13 cellular contexts compared by ENCODE assay signal in the genomic region with DNA sequence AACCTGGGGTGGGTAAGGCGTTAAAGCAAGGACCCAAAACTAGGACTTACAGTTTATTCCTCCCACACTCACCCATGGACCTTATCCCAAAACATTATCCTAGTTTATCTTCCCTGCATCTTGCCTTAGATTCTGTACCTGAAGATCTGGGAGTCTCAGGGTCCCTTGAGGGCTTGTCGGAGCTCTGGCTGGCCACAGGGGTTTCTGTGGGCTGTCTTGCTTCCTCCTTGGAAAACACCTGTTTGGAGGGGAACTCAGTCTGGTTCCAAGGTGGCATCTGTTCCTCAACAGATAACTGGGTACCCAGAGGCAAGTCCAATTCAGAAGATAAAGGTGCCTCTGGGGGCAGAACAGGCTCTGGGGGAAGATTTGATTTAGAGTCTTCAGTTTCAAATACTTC. TPM values are rescaled to one million over a fixed set of nuclear protein-coding genes. Genes with fewer than 3 reads are reported as not detected.
A peak's percentile ranks its signal among the peaks of the same experiment; 100 is the strongest.
DNase-seq lines count a peak whose midpoint lies in the region; ATAC-seq and TF ChIP-seq lines count a peak whose summit lies in the region.
"Had no signal": no experiment of that assay in that cellular context is flagged by ENCODE, and none has a peak within 500 bp of the region (broad histone marks: within the 10 kb centered on the region; RNA-seq: fewer than 3 reads in every experiment).

No MANE protein-coding gene starts in this region.

- H3K27ac Mint-ChIP-seq in MCF 10A (ENCODE audit: low read depth, unreplicated experiment) (peak overlapping the region; percentile 90), glutamatergic neuron (ENCODE audit: unreplicated experiment) (no peak overlapping the region)
- H3K27ac Mint-ChIP-seq in activated naive CD8-positive, alpha-beta T cell treated with anti-CD3 and anti-CD28 coated beads for 36 hours: no peak overlapping the region
- no peak overlapping the region for H3K27ac Mint-ChIP-seq in stimulated activated memory B cell treated with anti-CD40 and anti-IgM and Interleukin-4, amounts not matched to agents 10 μg/mL and 1 μg/mL and 100 μg/mL, for 72 hours
- H3K27ac Mint-ChIP-seq: activated B cell treated with CpG ODN at 0.5 μM for 24 hours had no signal

- no peak for ATAC-seq in stimulated activated memory B cell treated with anti-CD40 and anti-IgM and Interleukin-4, amounts not matched to agents 10 μg/mL and 1 μg/mL and 100 μg/mL, for 72 hours
- ATAC-seq: mucosa of descending colon had no signal

- H3K9me3 ChIP-seq in mammary epithelial cell (replicated peaks; ENCODE audit: insufficient read depth, low read length) (no peaks in the 10 kb centered on the region), Karpas-422 (ENCODE audit: low read length) (no peaks in the 10 kb centered on the region)
- H3K9me3 ChIP-seq: mucosa of descending colon, prostate gland had no signal

- no peaks in the 10 kb centered on the region for H3K9me2 ChIP-seq in Karpas-422 (replicated peaks; ENCODE audit: insufficient read depth, low read length)

- WGBS in mammary epithelial cell (ENCODE audit: low coverage, missing lambda C conversion rate): 74% methylated on average over 2 of the region's 2 CpGs

- H3K36me3 Mint-ChIP-seq in MCF 10A (ENCODE audit: insufficient read depth, unreplicated experiment) (peaks cover 19% of the 10 kb centered on the region), glutamatergic neuron (ENCODE audit: unreplicated experiment) (no peaks in the 10 kb centered on the region)
- H3K36me3 Mint-ChIP-seq in activated naive CD8-positive, alpha-beta T cell treated with anti-CD3 and anti-CD28 coated beads for 36 hours: peaks cover 23% of the 10 kb centered on the region
- peaks cover 6% of the 10 kb centered on the region for H3K36me3 Mint-ChIP-seq in stimulated activated memory B cell treated with anti-CD40 and anti-IgM and Interleukin-4, amounts not matched to agents 10 μg/mL and 1 μg/mL and 100 μg/mL, for 72 hours

- peaks cover 36% of the 10 kb centered on the region for H3K79me2 ChIP-seq in mammary epithelial cell (ENCODE audit: insufficient read depth, low read length)
- peaks cover 43% of the 10 kb centered on the region for H3K79me2 ChIP-seq in Karpas-422 (ENCODE audit: low read length)

- H4K20me1 ChIP-seq in mammary epithelial cell (ENCODE audit: insufficient read depth, low read length): no peaks in the 10 kb centered on the region
- peaks cover 6% of the 10 kb centered on the region; the same call in 1 of the 2 replicates for H4K20me1 ChIP-seq in Karpas-422 (ENCODE audit: insufficient read depth, low read depth, low read length)

- H3K27ac ChIP-seq in mammary epithelial cell (ENCODE audit: insufficient read depth, low read depth, low read length) (no peak overlapping the region), Karpas-422 (ENCODE audit: low read length) (peak overlapping the region; percentile 86)
- H3K27ac ChIP-seq: prostate gland had no signal

- H3K4me1 ChIP-seq in mammary epithelial cell (ENCODE audit: insufficient read depth, low read length) (peaks cover 20% of the 10 kb centered on the region), Karpas-422 (ENCODE audit: low read length) (peaks cover 51% of the 10 kb centered on the region)

- POLR2A ChIA-PET in MCF 10A (lab: Yijun Ruan, JAX): interaction anchor here (1.7 to 7.9 kb wide), 2 partner anchors 18 to 24 kb away, joined by 6 to 130 read pairs; a partner anchor contains a TSS

- CTCF ChIA-PET in MCF 10A (lab: Yijun Ruan, JAX): interaction anchor here (0.6 to 4.3 kb wide), 4 partner anchors 10 to 182 kb away, joined by 4 to 40 read pairs (median 10); no protein-coding TSS in a partner anchor
- CTCF ChIA-PET in mammary epithelial cell (lab: Charles Lee; ENCODE audit: low non-redundant PET): no interaction called here

- DNase-seq in MCF 10A (ENCODE audit: unreplicated experiment) (no peak), mammary epithelial cell (no peak), Karpas-422 (no peak), glomerular visceral epithelial cell (ENCODE audit: extremely low spot score) (no peak), glutamatergic neuron (no peak), ecto neural progenitor cell (ENCODE audit: low spot score) (no peak)
- DNase-seq in activated naive CD8-positive, alpha-beta T cell treated with anti-CD3 and anti-CD28 coated beads for 36 hours: no peak
- DNase-seq: activated B cell treated with CpG ODN at 0.5 μM for 24 hours; AML-193; mucosa of descending colon; NK-92 treated with Interleukin-12 subunit alpha and Interleukin-12 subunit beta, amount 100 ng/mL, for 24 hours had no signal

- dilution Hi-C loops in mammary epithelial cell (cut with HindIII; ENCODE audit: low sequenced_read_pairs): no loop called here

- H3K4me3 ChIP-seq in mammary epithelial cell (replicated peaks in 1 of 3; ENCODE audit: insufficient read depth in 1 of 3, low read depth in 2 of 3, low read length in 3 of 3) (no peak overlapping the region), Karpas-422 (ENCODE audit: low read length) (peak overlapping the region; percentile 88; the same call in 1 of the 2 replicates)
- H3K4me3 ChIP-seq: mucosa of descending colon, prostate gland had no signal

- H3K27me3 Mint-ChIP-seq in MCF 10A (ENCODE audit: insufficient read depth, unreplicated experiment): no peaks in the 10 kb centered on the region
- H3K27me3 Mint-ChIP-seq in activated naive CD8-positive, alpha-beta T cell treated with anti-CD3 and anti-CD28 coated beads for 36 hours: no peaks in the 10 kb centered on the region
- no peaks in the 10 kb centered on the region for H3K27me3 Mint-ChIP-seq in stimulated activated memory B cell treated with anti-CD40 and anti-IgM and Interleukin-4, amounts not matched to agents 10 μg/mL and 1 μg/mL and 100 μg/mL, for 72 hours
- H3K27me3 Mint-ChIP-seq in glutamatergic neuron (ENCODE audit: unreplicated experiment): peaks cover 15% of the 10 kb centered on the region
- H3K27me3 Mint-ChIP-seq: activated B cell treated with CpG ODN at 0.5 μM for 24 hours had no signal

- H2AFZ ChIP-seq in mammary epithelial cell (ENCODE audit: low read depth, low read length) (no peak overlapping the region), Karpas-422 (ENCODE audit: low read length) (no peak overlapping the region)

- intact Hi-C loops in MCF 10A (cut with micrococcal nuclease): no loop called here
- intact Hi-C loops in mammary epithelial cell (cut with micrococcal nuclease): no loop called here

- H3K4me2 ChIP-seq in mammary epithelial cell (ENCODE audit: insufficient read depth, low read depth, low read length) (no peak overlapping the region), Karpas-422 (ENCODE audit: low read depth, low read length, poor library complexity, severe bottlenecking) (peak overlapping the region; percentile 89)

- H3K9ac ChIP-seq in mammary epithelial cell (ENCODE audit: insufficient read depth, low read length) (no peak overlapping the region), Karpas-422 (ENCODE audit: low read length) (peak overlapping the region; percentile 88)

- H3K27me3 ChIP-seq in mammary epithelial cell (ENCODE audit: insufficient read depth, low read length) (no peaks in the 10 kb centered on the region), Karpas-422 (ENCODE audit: low read length) (no peaks in the 10 kb centered on the region)

- peaks cover 29% of the 10 kb centered on the region for H3K4me1 Mint-ChIP-seq in MCF 10A (ENCODE audit: insufficient read depth, unreplicated experiment)
- H3K4me1 Mint-ChIP-seq in activated naive CD8-positive, alpha-beta T cell treated with anti-CD3 and anti-CD28 coated beads for 36 hours: peaks cover 27% of the 10 kb centered on the region
- peaks cover 57% of the 10 kb centered on the region for H3K4me1 Mint-ChIP-seq in stimulated activated memory B cell treated with anti-CD40 and anti-IgM and Interleukin-4, amounts not matched to agents 10 μg/mL and 1 μg/mL and 100 μg/mL, for 72 hours
- H3K4me1 Mint-ChIP-seq in glutamatergic neuron (ENCODE audit: low read depth, unreplicated experiment): peaks cover 13% of the 10 kb centered on the region

- in situ Hi-C loops in mammary epithelial cell (cut with MboI; ENCODE audit: low sequenced_read_pairs in 2 of 2): no loop called here

- TF ChIP-seq CTCF in MCF 10A (IDR thresholded peaks at IDR 0.05; ENCODE audit: unreplicated experiment) (no peak), mammary epithelial cell (conservative IDR thresholded peaks at IDR 0.05 in 1 of 2, IDR thresholded peaks at IDR 0.05 in 1 of 2; ENCODE audit: extremely low read depth in 1 of 2, insufficient read depth in 1 of 2, low read depth in 1 of 2, low read length in 2 of 2) (no peak), glutamatergic neuron (IDR thresholded peaks at IDR 0.05; ENCODE audit: partially characterized antibody, unreplicated experiment) (no peak)

- H3K9me3 Mint-ChIP-seq in MCF 10A (ENCODE audit: unreplicated experiment): no peaks in the 10 kb centered on the region
- no peaks in the 10 kb centered on the region for H3K9me3 Mint-ChIP-seq in activated naive CD8-positive, alpha-beta T cell treated with anti-CD3 and anti-CD28 coated beads for 36 hours
- no peaks in the 10 kb centered on the region for H3K9me3 Mint-ChIP-seq in stimulated activated memory B cell treated with anti-CD40 and anti-IgM and Interleukin-4, amounts not matched to agents 10 μg/mL and 1 μg/mL and 100 μg/mL, for 72 hours
- H3K9me3 Mint-ChIP-seq in glutamatergic neuron (ENCODE audit: unreplicated experiment): peaks cover 9% of the 10 kb centered on the region
- H3K9me3 Mint-ChIP-seq: activated B cell treated with CpG ODN at 0.5 μM for 24 hours had no signal

- peaks cover 7% of the 10 kb centered on the region for H3K36me3 ChIP-seq in mammary epithelial cell (ENCODE audit: insufficient read depth, low read length)
- peaks cover 11% of the 10 kb centered on the region for H3K36me3 ChIP-seq in Karpas-422 (ENCODE audit: insufficient read depth, low read length)
- H3K36me3 ChIP-seq: prostate gland had no signal

- no TSS peak for BruUV-seq in MCF 10A (replicated peaks; lab: Mats Ljungman, UMichigan)
- BruUV-seq in mammary epithelial cell (replicated peaks; lab: Mats Ljungman, UMichigan): no TSS peak

- peak overlapping the region; percentile 88 for H3K4me3 Mint-ChIP-seq in MCF 10A (ENCODE audit: unreplicated experiment)
- peak overlapping the region; percentile 97 for H3K4me3 Mint-ChIP-seq in activated naive CD8-positive, alpha-beta T cell treated with anti-CD3 and anti-CD28 coated beads for 36 hours
- peak overlapping the region; percentile 14 for H3K4me3 Mint-ChIP-seq in stimulated activated memory B cell treated with anti-CD40 and anti-IgM and Interleukin-4, amounts not matched to agents 10 μg/mL and 1 μg/mL and 100 μg/mL, for 72 hours
- H3K4me3 Mint-ChIP-seq in glutamatergic neuron (ENCODE audit: unreplicated experiment): no peak overlapping the region
- H3K4me3 Mint-ChIP-seq: activated B cell treated with CpG ODN at 0.5 μM for 24 hours had no signal

RNA-seq across cellular contexts. Expression of a gene that starts 1.7 kb away (rescaled TPM):
- total RNA-seq in MCF 10A (2022): 11.7 and 25.5 TPM in 2 replicates
- total RNA-seq in mammary epithelial cell: 10 to 100 TPM in 1 of 2 donors, 1 to 10 TPM in 1; 1.8 to 33.2 TPM
- polyA plus RNA-seq in mammary epithelial cell: 60.2 TPM
- polyA minus RNA-seq in mammary epithelial cell: 26.3 TPM
- total RNA-seq in Karpas-422 (2014; rRNA removed; shearing (Covaris generic); ENCODE audit: low replicate concordance): 47.6 and 70.0 TPM in 2 replicates
- total RNA-seq in activated naive CD8-positive, alpha-beta T cell treated with anti-CD3 and anti-CD28 coated beads for 36 hours: 10 to 100 TPM; 62.5 to 64.0 TPM
- 5.2 TPM for total RNA-seq in glutamatergic neuron (ENCODE audit: unreplicated experiment)

RNA-seq across cellular contexts. Expression of a gene that starts 2.5 kb away (rescaled TPM):
- 62.5 and 80.2 TPM in 2 replicates for total RNA-seq in MCF 10A (2022)
- total RNA-seq in mammary epithelial cell: 100 to 1,000 TPM in 1 of 2 donors, 10 to 100 TPM in 1; 79.4 to 128 TPM
- polyA plus RNA-seq in mammary epithelial cell: 72.1 TPM
- 134 TPM for polyA minus RNA-seq in mammary epithelial cell
- total RNA-seq in Karpas-422 (2014; rRNA removed; shearing (Covaris generic); ENCODE audit: low replicate concordance): 36.9 and 66.6 TPM in 2 replicates
- total RNA-seq in activated naive CD8-positive, alpha-beta T cell treated with anti-CD3 and anti-CD28 coated beads for 36 hours: 100 to 1,000 TPM; 125 to 127 TPM
- 141 TPM for total RNA-seq in glutamatergic neuron (ENCODE audit: unreplicated experiment)

RNA-seq across cellular contexts. Expression of a gene that starts 8.7 kb away (rescaled TPM):
- 0.47 TPM in 1 of 2 replicates, not detected in the other for total RNA-seq in MCF 10A (2022)
- under 1 TPM in 1 of 2 donors, not detected in 1; 0.40 TPM for total RNA-seq in mammary epithelial cell
- polyA plus RNA-seq in mammary epithelial cell: 0.10 TPM
- not detected for polyA minus RNA-seq in mammary epithelial cell
- 14.9 and 27.0 TPM in 2 replicates for total RNA-seq in Karpas-422 (2014; rRNA removed; shearing (Covaris generic); ENCODE audit: low replicate concordance)
- total RNA-seq in activated naive CD8-positive, alpha-beta T cell treated with anti-CD3 and anti-CD28 coated beads for 36 hours: under 1 TPM in 1 of 2 experiments, not detected in 1; 0.10 TPM
- total RNA-seq in glutamatergic neuron (ENCODE audit: unreplicated experiment): 45.7 TPM

RNA-seq across cellular contexts. Expression of a gene that starts 17.9 kb away (rescaled TPM):
- total RNA-seq in MCF 10A (2022) (498 and 549 TPM in 2 replicates), mammary epithelial cell (100 to 1,000 TPM; 407 to 974 TPM), glutamatergic neuron (ENCODE audit: unreplicated experiment) (663 TPM)
- 2,366 TPM for polyA plus RNA-seq in mammary epithelial cell
- polyA minus RNA-seq in mammary epithelial cell: 2,241 TPM
- total RNA-seq in Karpas-422 (2014; rRNA removed; shearing (Covaris generic); ENCODE audit: low replicate concordance): 1,584 and 1,673 TPM in 2 replicates
- 1,000 to 10,000 TPM; 1,593 to 1,653 TPM for total RNA-seq in activated naive CD8-positive, alpha-beta T cell treated with anti-CD3 and anti-CD28 coated beads for 36 hours

RNA-seq across cellular contexts. Expression of a gene that starts 21.2 kb away (rescaled TPM):
- 0.47 and 1.3 TPM in 2 replicates for total RNA-seq in MCF 10A (2022)
- total RNA-seq in mammary epithelial cell: 1 to 10 TPM; 2.0 to 5.5 TPM
- 1.3 TPM for polyA plus RNA-seq in mammary epithelial cell
- polyA minus RNA-seq in mammary epithelial cell: not detected
- total RNA-seq in Karpas-422 (2014; rRNA removed; shearing (Covaris generic); ENCODE audit: low replicate concordance): 3.1 and 8.3 TPM in 2 replicates
- total RNA-seq in activated naive CD8-positive, alpha-beta T cell treated with anti-CD3 and anti-CD28 coated beads for 36 hours: under 1 TPM; 0.36 to 0.60 TPM
- 58.4 TPM for total RNA-seq in glutamatergic neuron (ENCODE audit: unreplicated experiment)
- total RNA-seq: activated B cell treated with CpG ODN at 0.5 μM for 24 hours had no signal

Comparison
In these comparisons a context has a peak if more than half of its experiments do, and no peak if none do; other contexts are left out.
1. RNA of a gene that starts 8.7 kb away (total RNA-seq): 45.7 TPM in glutamatergic neuron (single experiment) and 14.9 to 27.0 TPM in Karpas-422; 0.40 TPM in mammary epithelial cell, 0.47 TPM in MCF 10A and 0.10 TPM in activated naive CD8-positive, alpha-beta T cell treated with anti-CD3 and anti-CD28 coated beads for 36 hours; every median in the first group is over 10 times any median in the second.